In genomic region chr14:75491376-75491978, GRCh38 we compare ENCODE assay signal across 1 cellular context.
TF ChIP-seq lines count a peak whose summit lies in the region.

No MANE protein-coding gene starts in this region.

TF ChIP-seq in GM12878, 131 proteins besides CTCF, POLR2A, EP300 and RAD21 (continued from another document):
- TF ChIP-seq PBX3 (IDR thresholded peaks at IDR 0.05; ENCODE audit: insufficient replicate concordance, low read depth, low read length) = no peak
- TF ChIP-seq TAF1 (IDR thresholded peaks at IDR 0.05; ENCODE audit: borderline replicate concordance, low read depth, low read length) = no peak
- TF ChIP-seq RCOR1 (conservative IDR thresholded peaks at IDR 0.05; ENCODE audit: low read depth, low read length) = no peak
- TF ChIP-seq CBX5 (IDR thresholded peaks at IDR 0.05; ENCODE audit: low read depth) = no peak
- no peak for TF ChIP-seq USF1 (IDR thresholded peaks at IDR 0.05; ENCODE audit: borderline replicate concordance, extremely low read length, insufficient read depth, low read depth, low read length)
- no peak for TF ChIP-seq ATF3 (IDR thresholded peaks at IDR 0.05; ENCODE audit: borderline replicate concordance, extremely low read depth, low read depth, low read length)
- no peak for TF ChIP-seq RFX5 (IDR thresholded peaks at IDR 0.05; ENCODE audit: low read depth, low read length)
- peak; percentile 61; the same call in 1 of the 2 replicates for TF ChIP-seq CREM (IDR thresholded peaks at IDR 0.05; ENCODE audit: low read depth)
- no peak for TF ChIP-seq TBL1XR1 (IDR thresholded peaks at IDR 0.05; ENCODE audit: low read depth, low read length)
- TF ChIP-seq SMAD5 (IDR thresholded peaks at IDR 0.05; ENCODE audit: low read depth) = no peak
- TF ChIP-seq MTA2 (IDR thresholded peaks at IDR 0.05; ENCODE audit: low read depth) = 0 out of 2 replicates have a peak, but pooled peaks have one; percentile 15
- TF ChIP-seq MLLT1 (IDR thresholded peaks at IDR 0.05) = no peak
- no peak for TF ChIP-seq ZNF687 (IDR thresholded peaks at IDR 0.05)
- TF ChIP-seq NR2F1 (conservative IDR thresholded peaks at IDR 0.05) = no peak
- TF ChIP-seq ASH2L (IDR thresholded peaks at IDR 0.05; ENCODE audit: borderline replicate concordance, low read depth) = no peak
- TF ChIP-seq LARP7 (IDR thresholded peaks at IDR 0.05) = no peak
- TF ChIP-seq KLF5 (IDR thresholded peaks at IDR 0.05; ENCODE audit: partially characterized antibody) = no peak
- TF ChIP-seq DPF2 (IDR thresholded peaks at IDR 0.05) = no peak
- TF ChIP-seq IKZF2 (IDR thresholded peaks at IDR 0.05) = peak; percentile 29 to 44; a peak in 2 of 4 replicates
- no peak for TF ChIP-seq BHLHE40 (IDR thresholded peaks at IDR 0.05; ENCODE audit: borderline replicate concordance in 1 of 2, low read depth in 2 of 2, low read length in 1 of 2)
- no peak for TF ChIP-seq NBN (IDR thresholded peaks at IDR 0.05)
- TF ChIP-seq ZNF24 (IDR thresholded peaks at IDR 0.05) = no peak
- TF ChIP-seq WRNIP1 (IDR thresholded peaks at IDR 0.05; ENCODE audit: borderline replicate concordance, low read depth, low read length) = no peak
- peak; percentile 66; the same call in 1 of the 2 replicates for TF ChIP-seq TCF12 (IDR thresholded peaks at IDR 0.05; ENCODE audit: low read depth, low read length)
- 0 out of 2 replicates have a peak, but pooled peaks have one; percentile 34 for TF ChIP-seq PAX5 (IDR thresholded peaks at IDR 0.05; ENCODE audit: borderline replicate concordance, low read depth, low read length)
TF ChIP-seq in GM12878: peak in this region for 20.
